Comparison of ENCODE assay signal across 9 cellular contexts in the genomic region with DNA sequence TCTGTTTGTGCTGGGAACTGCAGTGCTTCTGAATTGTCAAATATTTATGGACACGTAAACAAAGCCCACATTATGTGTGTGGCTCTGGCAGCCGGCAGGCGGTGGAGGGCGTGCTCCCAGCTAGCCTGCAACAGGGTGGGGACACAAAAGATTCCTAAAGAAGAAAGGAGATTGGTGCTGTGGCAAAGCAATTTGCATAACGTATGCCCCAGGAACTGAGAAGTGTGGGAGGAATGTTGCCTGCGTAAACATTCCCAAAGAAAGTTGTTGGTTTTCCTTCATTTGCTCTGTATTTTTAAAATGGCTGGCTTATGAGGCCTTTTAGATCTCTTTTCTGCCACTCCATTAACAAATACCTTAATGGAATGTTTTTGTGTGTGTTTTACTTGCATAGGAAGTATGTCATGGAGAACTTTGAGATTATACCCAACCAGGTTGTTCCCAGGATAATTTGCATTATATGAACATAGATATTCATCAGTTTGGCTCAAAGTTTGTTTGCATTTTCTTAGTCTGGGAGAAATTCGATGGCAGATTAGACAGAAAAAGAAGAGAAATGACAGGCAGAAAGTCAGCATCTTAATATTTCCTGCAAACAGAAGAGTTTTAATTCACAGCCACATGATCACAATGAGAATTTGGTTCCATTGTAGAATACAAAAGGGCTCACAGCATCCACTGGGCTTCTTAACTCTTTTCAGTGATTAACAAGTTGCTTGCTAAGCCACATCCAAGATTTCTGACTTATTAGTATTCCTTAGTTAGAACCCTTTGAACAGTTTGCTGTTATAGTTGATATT.
DNase-seq lines count a peak whose midpoint lies in the region; FAIRE-seq lines count a peak whose summit lies in the region.
"Had no signal": no experiment of that assay in that cellular context is flagged by ENCODE, and none has a peak within 500 bp of the region (broad histone marks: within the 10 kb centered on the region; RNA-seq: fewer than 3 reads in every experiment).

No MANE protein-coding gene starts in this region.

- no peaks in the 10 kb centered on the region for H3K9me3 ChIP-seq in stomach smooth muscle (ENCODE audit: control insufficient read depth in 2 of 2, low read length in 2 of 2)

- H3K4me1 ChIP-seq in stomach smooth muscle (ENCODE audit: control insufficient read depth, insufficient read depth, low read length) = peaks cover 38% of the 10 kb centered on the region

- H3K4me3 ChIP-seq in stomach smooth muscle (ENCODE audit: low read length in 2 of 2) = peak overlapping the region; percentile 17 to 47

- peak overlapping the region; percentile 62 for H3K27ac ChIP-seq in stomach smooth muscle (ENCODE audit: low read length)

- H3K36me3 ChIP-seq in stomach smooth muscle (ENCODE audit: control insufficient read depth in 2 of 2, insufficient read depth in 2 of 2, low read length in 2 of 2) = peaks cover 37 to 38% of the 10 kb centered on the region in 2 donors

- H3K9ac ChIP-seq in stomach smooth muscle (ENCODE audit: low read length in 2 of 2) = peak overlapping the region; percentile 48 to 57

- no peaks in the 10 kb centered on the region for H3K27me3 ChIP-seq in stomach smooth muscle (ENCODE audit: control insufficient read depth in 1 of 2, insufficient read depth in 2 of 2, low read length in 2 of 2)

- FAIRE-seq in endometrium (lab: Jason Lieb, UNC) = peak; percentile 23
- FAIRE-seq: RCC 7860 had no signal

- DNase-seq in NCI-H526 treated with DMSO at 0.1 percent for 48 hours (lab: John Stamatoyannopoulos, UW) = peak; percentile 100
- DNase-seq in left kidney (ENCODE audit: low read depth, low spot score) = peak; percentile 73
- no peak for DNase-seq in 8988T
- DNase-seq in NOMO-1 (lab: John Stamatoyannopoulos, UW; ENCODE audit: unreplicated experiment in 2 of 2) = no peak
- no peak for DNase-seq in activated naive CD4-positive, alpha-beta T cell (lab: John Stamatoyannopoulos, UW)
- no peak for DNase-seq in activated CD4-positive, CD25-positive, alpha-beta regulatory T cell treated with anti-CD3 and anti-CD28 coated beads, Interleukin-2, amount 50 U/mL, for 72 hours

Comparison
In these comparisons a context has a peak if more than half of its experiments do, and no peak if none do; other contexts are left out.
1. DNase-seq: peak in NCI-H526 treated with DMSO at 0.1 percent for 48 hours (single experiment) and left kidney (single experiment); none in 8988T (single experiment), NOMO-1 (0 of 2), activated naive CD4-positive, alpha-beta T cell (0 of 4) and activated CD4-positive, CD25-positive, alpha-beta regulatory T cell treated with anti-CD3 and anti-CD28 coated beads, Interleukin-2, amount 50 U/mL, for 72 hours (single experiment).